8 cellular contexts compared by ENCODE assay signal in the genomic region with DNA sequence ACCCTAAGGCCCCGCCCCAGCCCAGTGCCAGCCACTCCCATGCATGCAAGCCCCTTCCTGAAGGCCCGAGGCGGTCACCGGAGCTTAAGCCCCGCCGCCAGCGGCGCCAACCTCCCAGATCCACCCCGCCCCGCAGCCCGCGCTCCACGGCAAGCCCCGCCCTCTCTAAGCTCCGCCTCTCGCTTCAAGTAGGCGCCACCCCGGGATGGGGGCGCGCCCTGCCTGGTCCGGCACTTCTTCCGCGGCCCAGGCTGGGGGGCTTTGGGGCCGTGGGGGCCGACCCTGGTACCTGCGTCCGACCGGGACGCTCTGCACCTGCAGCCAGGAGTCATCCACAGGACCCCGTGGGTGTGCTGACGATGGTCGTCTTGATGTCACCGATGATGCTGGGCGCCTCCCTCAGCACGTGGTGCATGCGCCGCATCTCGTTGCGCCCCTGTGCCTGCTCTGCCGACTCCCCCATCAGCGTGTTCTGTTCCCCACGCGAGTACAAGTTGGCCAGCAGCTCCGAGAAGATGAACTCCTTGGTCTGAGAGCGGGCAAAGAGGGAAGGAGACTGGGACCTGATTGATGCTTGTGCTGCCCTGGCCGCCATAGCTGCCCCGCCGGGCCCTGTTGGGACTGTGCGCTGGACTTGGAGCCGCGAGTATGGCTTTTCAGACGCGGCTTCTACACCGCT. TPM values are rescaled to one million over a fixed set of nuclear protein-coding genes. Genes with fewer than 3 reads are reported as not detected.
DNase-seq lines count a peak whose midpoint lies in the region; ATAC-seq and TF ChIP-seq lines count a peak whose summit lies in the region.

No MANE protein-coding gene starts in this region.

- H3K9me3 Mint-ChIP-seq in activated CD4-positive, alpha-beta T cell treated with anti-CD3 and anti-CD28 coated beads for 36 hours (ENCODE audit: low read depth): no peaks in the 10 kb centered on the region

- CTCF ChIA-PET in activated CD4-positive, alpha-beta T cell treated with anti-CD3 and anti-CD28 coated beads for 36 hours (lab: Charles Lee): interaction anchor here (0.6 to 1.3 kb wide), 4 partner anchors 63 to 581 kb away, joined by 3 to 5 read pairs (median 4); no protein-coding TSS in a partner anchor

- POLR2A ChIA-PET in activated CD4-positive, alpha-beta T cell treated with anti-CD3 and anti-CD28 coated beads for 36 hours (lab: Charles Lee): interaction anchor here (0.6 to 1.4 kb wide), 2 partner anchors 109 to 287 kb away, joined by 3 to 5 read pairs; partner anchors contain the start of gene SIN3A

- H3K4me3 ChIP-seq in AG10803 (ENCODE audit: low read length) (peak overlapping the region; percentile 70), choroid plexus epithelial cell (ENCODE audit: low read depth, low read length) (peak overlapping the region; percentile 76)

- ATAC-seq in HG03378 (IDR thresholded peaks at IDR 0.05; ENCODE audit: unreplicated experiment) (peak; percentile 73), left colon (peak; percentile 97)
- peak; percentile 100 for ATAC-seq in activated CD4-positive, alpha-beta T cell treated with anti-CD3 and anti-CD28 coated beads for 36 hours

- TF ChIP-seq CTCF in AG10803 (conservative IDR thresholded peaks at IDR 0.05; ENCODE audit: low read length) (no peak), choroid plexus epithelial cell (conservative IDR thresholded peaks at IDR 0.05; ENCODE audit: low read depth, low read length) (no peak)

- peaks cover 8% of the 10 kb centered on the region for H3K4me1 Mint-ChIP-seq in activated CD4-positive, alpha-beta T cell treated with anti-CD3 and anti-CD28 coated beads for 36 hours

- peak; percentile 89 for DNase-seq in AG10803 (ENCODE audit: low read depth)
- peak; percentile 93 for DNase-seq in GM19238 (ENCODE audit: insufficient read length, low spot score)
- peak; percentile 87 for DNase-seq in NCI-H460 (ENCODE audit: extremely low read depth, low read depth)
- peak; percentile 95 for DNase-seq in activated CD4-positive, alpha-beta T cell treated with anti-CD3 and anti-CD28 coated beads for 36 hours
- DNase-seq in choroid plexus epithelial cell (ENCODE audit: low read depth): peak; percentile 95
- DNase-seq in left colon: peak; percentile 97 to 99
- DNase-seq in stimulated activated CD4-positive, alpha-beta T cell treated with anti-CD3 and anti-CD28 coated beads, Interleukin-1b, Interleukin-23, amount 100 ng/mL, for 1 hour (ENCODE audit: low read depth in 2 of 2): peak; percentile 71 to 76

- peak overlapping the region; percentile 23 for H3K27ac Mint-ChIP-seq in activated CD4-positive, alpha-beta T cell treated with anti-CD3 and anti-CD28 coated beads for 36 hours

- intact Hi-C loops in activated CD4-positive, alpha-beta T cell treated with anti-CD3 and anti-CD28 coated beads for 36 hours (cut with DNase I, micrococcal nuclease): loop anchor here in 1 of 2 experiments (1.0 to 2.0 kb wide), 5 partner anchors 10 to 288 kb away; no protein-coding TSS in a partner anchor
- intact Hi-C loops in left colon (cut with DNase I, micrococcal nuclease): no loop called here

- H3K4me3 Mint-ChIP-seq in activated CD4-positive, alpha-beta T cell treated with anti-CD3 and anti-CD28 coated beads for 36 hours: peak overlapping the region; percentile 76

- no peaks in the 10 kb centered on the region for H3K36me3 Mint-ChIP-seq in activated CD4-positive, alpha-beta T cell treated with anti-CD3 and anti-CD28 coated beads for 36 hours (ENCODE audit: low read depth)

- H3K27me3 Mint-ChIP-seq in activated CD4-positive, alpha-beta T cell treated with anti-CD3 and anti-CD28 coated beads for 36 hours: peaks cover 1% of the 10 kb centered on the region

RNA-seq across cellular contexts. Expression of gene CSPG4, which starts 26.1 kb away (rescaled TPM):
- 0.10 and 0.20 TPM in 2 replicates for total RNA-seq in NCI-H460 (2014; rRNA removed; shearing (Covaris generic))
- 0.02 TPM in 1 of 2 replicates, not detected in the other for polyA plus RNA-seq in NCI-H460 (2014; cell fraction: nucleus; rRNA removed)
- not detected for total RNA-seq in activated CD4-positive, alpha-beta T cell treated with anti-CD3 and anti-CD28 coated beads for 36 hours
- 10 to 100 TPM in 1 of 2 donors, 1 to 10 TPM in 1; 2.1 to 12.2 TPM for total RNA-seq in left colon

Comparison
In these comparisons a context has a peak if more than half of its experiments do, and no peak if none do; other contexts are left out.
1. Peak in every context shown above with its lines: DNase-seq, ATAC-seq and H3K4me3 ChIP-seq.